Comparison of ENCODE assay signal across 9 cellular contexts in the genomic region with DNA sequence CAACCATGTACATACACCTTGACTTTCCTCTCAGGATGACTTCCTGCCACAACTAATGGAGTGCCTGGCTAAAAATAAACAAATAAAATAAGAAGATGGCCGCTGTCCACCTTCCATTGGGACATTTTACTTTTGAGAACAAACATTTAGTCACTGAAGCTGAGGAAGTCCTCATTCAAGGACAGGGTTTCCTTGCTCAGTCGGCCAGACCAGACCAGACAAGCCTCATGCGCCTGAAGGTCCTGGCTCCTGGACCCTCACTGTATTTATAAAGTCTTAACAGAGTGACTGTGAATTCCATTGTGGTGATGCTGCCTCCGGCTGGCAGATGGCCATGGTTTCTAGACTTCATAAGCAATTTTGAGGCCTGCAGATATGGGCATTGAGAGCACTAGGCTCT.
A peak's percentile ranks its signal among the peaks of the same experiment; 100 is the strongest.
DNase-seq lines count a peak whose midpoint lies in the region; TF ChIP-seq lines count a peak whose summit lies in the region.
"Had no signal": no experiment of that assay in that cellular context is flagged by ENCODE, and none has a peak within 500 bp of the region (broad histone marks: within the 10 kb centered on the region; RNA-seq: fewer than 3 reads in every experiment).

No MANE protein-coding gene starts in this region.

- no peaks in the 10 kb centered on the region for H3K27me3 ChIP-seq in adrenal gland
- H3K27me3 ChIP-seq in effector memory CD4-positive, alpha-beta T cell (replicated peaks; ENCODE audit: control insufficient read depth, insufficient read depth, low read length, poor library complexity, severe bottlenecking), result no peaks in the 10 kb centered on the region

- no peak for TF ChIP-seq CTCF in adrenal gland (IDR thresholded peaks at IDR 0.05)

- H3K9me3 ChIP-seq in adrenal gland (replicated peaks in 1 of 3), result no peaks in the 10 kb centered on the region
- H3K9me3 ChIP-seq in effector memory CD4-positive, alpha-beta T cell (ENCODE audit: control insufficient read depth, low read length), result no peaks in the 10 kb centered on the region

- H3K27ac ChIP-seq in adrenal gland, result peak overlapping the region in 4 of 5 donors; percentile 7 to 63 (median 58)
- no peak overlapping the region for H3K27ac ChIP-seq in effector memory CD4-positive, alpha-beta T cell (ENCODE audit: insufficient read depth, low read length, poor library complexity, severe bottlenecking)

- no peak for TF ChIP-seq POLR2A in adrenal gland (IDR thresholded peaks at IDR 0.05)

- no peak overlapping the region for H3K4me3 ChIP-seq in adrenal gland
- H3K4me3 ChIP-seq in effector memory CD4-positive, alpha-beta T cell (ENCODE audit: insufficient read depth, low read depth, low read length, poor library complexity, severe bottlenecking), result no peak overlapping the region

- WGBS in adrenal gland, 4 donors, result 38 to 48% (median 43%) methylated on average over 4 of the region's 4 CpGs

- intact Hi-C loops in adrenal gland (cut with DNase I), result no loop called here

- DNase-seq in HCEC 1CT (peak; percentile 89), adrenal gland (peak; percentile 44 to 83 (median 72)), hepatic stellate cell (ENCODE audit: low spot score) (peak; percentile 39), smooth muscle cell of the brain vasculature (ENCODE audit: low read depth, low spot score) (peak; percentile 91), NCI-H748 treated with DMSO at 0.1 percent for 48 hours (lab: John Stamatoyannopoulos, UW) (no peak), NCI-H524 (lab: John Stamatoyannopoulos, UW) (no peak), retina (no peak)
- no peak for DNase-seq in effector memory CD4-positive, alpha-beta T cell
- DNase-seq: naive B cell had no signal

- H3K36me3 ChIP-seq in adrenal gland (replicated peaks in 1 of 2), result no peaks in the 10 kb centered on the region
- no peaks in the 10 kb centered on the region for H3K36me3 ChIP-seq in effector memory CD4-positive, alpha-beta T cell (ENCODE audit: control insufficient read depth, insufficient read depth, low read length)

- peaks cover 7 to 21% of the 10 kb centered on the region in 2 donors for H3K4me1 ChIP-seq in adrenal gland (replicated peaks in 1 of 2)
- peaks cover 10% of the 10 kb centered on the region for H3K4me1 ChIP-seq in effector memory CD4-positive, alpha-beta T cell (ENCODE audit: control insufficient read depth, insufficient read depth, low read length, poor library complexity, severe bottlenecking)

Comparison
In these comparisons a context has a peak if more than half of its experiments do, and no peak if none do; other contexts are left out.
1. DNase-seq: peak in HCEC 1CT (single experiment), adrenal gland (7 of 7), hepatic stellate cell (single experiment) and smooth muscle cell of the brain vasculature (single experiment); none in NCI-H748 treated with DMSO at 0.1 percent for 48 hours (single experiment), NCI-H524 (0 of 2), retina (single experiment) and effector memory CD4-positive, alpha-beta T cell (0 of 3).